ENCODE assay signal across 24 cellular contexts in the genomic region with DNA sequence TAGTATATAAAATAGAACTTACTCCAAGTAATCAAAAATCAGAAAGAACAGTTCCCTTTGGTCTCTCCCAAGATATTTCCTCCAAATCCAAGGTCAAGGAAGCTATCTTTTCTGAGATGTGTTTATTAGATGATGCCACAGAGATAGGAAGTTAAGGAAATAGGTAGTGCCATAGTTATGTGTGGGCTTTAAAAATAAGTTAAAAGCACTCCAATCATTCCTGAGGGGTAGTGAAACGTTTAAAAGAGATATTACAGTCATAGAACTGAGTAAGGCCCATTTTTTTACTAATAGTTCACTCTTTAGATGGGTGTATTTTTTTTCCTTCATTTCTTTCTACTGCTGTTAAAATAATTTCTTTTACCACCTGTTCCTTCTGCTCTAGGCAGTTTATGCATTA.
DNase-seq lines count a peak whose midpoint lies in the region; ATAC-seq and TF ChIP-seq lines count a peak whose summit lies in the region.
"Had no signal": no experiment of that assay in that cellular context is flagged by ENCODE, and none has a peak within 500 bp of the region (broad histone marks: within the 10 kb centered on the region; RNA-seq: fewer than 3 reads in every experiment).

No MANE protein-coding gene starts in this region.

- H2AK5ac ChIP-seq in IMR-90 (ENCODE audit: low read depth, low read length): no peak overlapping the region

- no peak overlapping the region for H2BK15ac ChIP-seq in IMR-90 (ENCODE audit: low read depth, low read length)

- H3K14ac ChIP-seq in IMR-90 (replicated peaks; ENCODE audit: low read depth, low read length): no peak overlapping the region

- H3K79me1 ChIP-seq in IMR-90 (ENCODE audit: low read depth in 1 of 2, low read length in 2 of 2): no peaks in the 10 kb centered on the region

- peak overlapping the region; percentile 49; the same call in 1 of the 2 replicates for H3K27ac ChIP-seq in IMR-90 (ENCODE audit: insufficient read depth, low read length)
- no peak overlapping the region for H3K27ac ChIP-seq in tibial artery
- H3K27ac ChIP-seq: BLaER1, SJCRH30 had no signal

- H3K56ac ChIP-seq in IMR-90 (ENCODE audit: extremely low read depth, insufficient read depth, low read length): no peak overlapping the region

- ATAC-seq in IMR-90 (ENCODE audit: low read depth): no peak
- ATAC-seq in stimulated activated naive CD8-positive, alpha-beta T cell treated with anti-CD3 and anti-CD28 coated beads, Interleukin-15, Interleukin-2, amounts not matched to agents 100 U/mL and 50 U/mL, for 24 hours: no peak
- ATAC-seq: GM23338, HepG2, K562 had no signal

- TF ChIP-seq RAD21 in IMR-90 (IDR thresholded peaks at IDR 0.05; ENCODE audit: low read length): no peak

- H3K23ac ChIP-seq in IMR-90 (ENCODE audit: low read depth, low read length): no peak overlapping the region

- CTCF ChIA-PET in IMR-90 (lab: Yijun Ruan, JAX): no interaction called here

- DNase-seq in ACHN: peak; percentile 60
- no peak for DNase-seq in IMR-90
- DNase-seq in adipocyte (ENCODE audit: low read depth): no peak
- peak; percentile 80 for DNase-seq in kidney glomerular epithelial cell (lab: John Stamatoyannopoulos, UW)
- DNase-seq in tibial artery: no peak
- DNase-seq in GDM1 (lab: John Stamatoyannopoulos, UW): no peak
- DNase-seq in stimulated activated naive CD8-positive, alpha-beta T cell treated with anti-CD3 and anti-CD28 coated beads, Interleukin-15, Interleukin-2, amounts not matched to agents 100 U/mL and 50 U/mL, for 24 hours: no peak
- DNase-seq in Ammon's horn (ENCODE audit: low spot score): no peak
- DNase-seq: 8988T; CD4-positive, CD25-positive, alpha-beta regulatory T cell; H9; Kasumi-1; MG63; NCI-H146; NCI-H1930; NCI-H446; NCI-H524 treated with DMSO at 0.1 percent for 48 hours; NCI-H774; SJCRH30 had no signal

- no peak overlapping the region for H2AFZ ChIP-seq in IMR-90 (replicated peaks; ENCODE audit: low read length, poor library complexity)
- H2AFZ ChIP-seq: GM23338 had no signal

- dilution Hi-C loops in IMR-90 (cut with HindIII; ENCODE audit: low sequenced_read_pairs, unreplicated experiment): no loop called here

- POLR2A ChIA-PET in IMR-90 (lab: Charles Lee; ENCODE audit: unreplicated experiment): no interaction called here

- no peaks in the 10 kb centered on the region for H4K20me1 ChIP-seq in IMR-90 (ENCODE audit: insufficient read depth, low read length)
- H4K20me1 ChIP-seq: BLaER1 had no signal

- no peaks in the 10 kb centered on the region for H3K9me1 ChIP-seq in IMR-90 (ENCODE audit: insufficient read depth, low read length)

- H4K5ac ChIP-seq in IMR-90 (ENCODE audit: low read depth, low read length): no peak overlapping the region

- peak overlapping the region; percentile 35; the same call in 1 of the 2 replicates for H2BK120ac ChIP-seq in IMR-90 (ENCODE audit: low read depth, low read length)

- H3K4me3 ChIP-seq in IMR-90 (ENCODE audit: insufficient read depth, low read depth, low read length) (no peak overlapping the region), adipocyte (ENCODE audit: low read length) (peak overlapping the region; percentile 48), tibial artery (no peak overlapping the region)
- H3K4me3 ChIP-seq: BLaER1, GM12878, GM23338, K562, MG63, SJCRH30 had no signal

- whole genome bisulfite sequencing in IMR-90 (ENCODE audit: extremely low coverage in 2 of 2, insufficient read length in 1 of 2), 2 experiments: no CpG with 5 or more reads among the region's 1 CpG

- no TSS peak for BruUV-seq in IMR-90 (replicated peaks; lab: Mats Ljungman, UMichigan)

- no peak overlapping the region for H4K8ac ChIP-seq in IMR-90 (ENCODE audit: low read depth in 2 of 2, low read length in 2 of 2)

- peak overlapping the region; percentile 75 for H2BK5ac ChIP-seq in IMR-90 (ENCODE audit: low read depth, low read length, poor library complexity, severe bottlenecking)

- H2AK9ac ChIP-seq in IMR-90 (replicated peaks; ENCODE audit: low read depth, low read length, poor library complexity): no peak overlapping the region

- H3K9me3 ChIP-seq in IMR-90 (ENCODE audit: control insufficient read depth, insufficient read depth, low read length) (no peaks in the 10 kb centered on the region), adipocyte (ENCODE audit: control insufficient read depth, low read length) (no peaks in the 10 kb centered on the region), tibial artery (no peaks in the 10 kb centered on the region)
- H3K9me3 ChIP-seq: BLaER1, MG63, SJCRH30 had no signal

- H3K27me3 ChIP-seq in IMR-90 (ENCODE audit: control insufficient read depth, insufficient read depth, low read length): no peaks in the 10 kb centered on the region
- no peaks in the 10 kb centered on the region for H3K27me3 ChIP-seq in adipocyte (replicated peaks; ENCODE audit: control insufficient read depth, insufficient read depth, low read length)
- no peaks in the 10 kb centered on the region for H3K27me3 ChIP-seq in tibial artery
- H3K27me3 ChIP-seq: BLaER1, MG63, SJCRH30 had no signal

- in situ Hi-C loops in ACHN (cut with HindIII; ENCODE audit: low pct_ligation_motif_present, low pct_unique_long_range_greater_than_20kb, low sequenced_read_pairs) (no loop called here), IMR-90 (cut with MboI; ENCODE audit: low sequenced_read_pairs) (no loop called here)

- no peak overlapping the region for H4K91ac ChIP-seq in IMR-90 (ENCODE audit: insufficient read depth, low read depth, low read length)

- TF ChIP-seq POLR2A in IMR-90 (IDR thresholded peaks at IDR 0.05; ENCODE audit: low read depth, low read length): no peak

- H3K4me1 ChIP-seq in IMR-90 (ENCODE audit: control insufficient read depth, insufficient read depth, low read length) (peaks cover 4% of the 10 kb centered on the region; the same call in 1 of the 2 replicates), adipocyte (ENCODE audit: control insufficient read depth, insufficient read depth, low read length) (peaks cover 28% of the 10 kb centered on the region), tibial artery (peaks cover 0 to 16% (median 5%) of the 10 kb centered on the region in 4 donors)
- H3K4me1 ChIP-seq: BLaER1, SJCRH30 had no signal

- TF ChIP-seq CTCF in IMR-90 (conservative IDR thresholded peaks at IDR 0.05; ENCODE audit: low read depth, low read length) (no peak), tibial artery (IDR thresholded peaks at IDR 0.05) (no peak)

- H3K4ac ChIP-seq in IMR-90 (ENCODE audit: low read depth, low read length): peak overlapping the region; percentile 37; the same call in 1 of the 2 replicates

- H3K36me3 ChIP-seq in IMR-90 (ENCODE audit: control insufficient read depth, insufficient read depth, low read length): no peaks in the 10 kb centered on the region
- no peaks in the 10 kb centered on the region for H3K36me3 ChIP-seq in adipocyte (ENCODE audit: control insufficient read depth, insufficient read depth, low read length, severe bottlenecking)
- H3K36me3 ChIP-seq in tibial artery: no peaks in the 10 kb centered on the region
- H3K36me3 ChIP-seq: BLaER1, MG63, SJCRH30 had no signal

- peak overlapping the region; percentile 42; the same call in 1 of the 2 replicates for H3K4me2 ChIP-seq in IMR-90 (ENCODE audit: low read depth, low read length)
- H3K4me2 ChIP-seq: BLaER1, GM23338 had no signal

- H3K9ac ChIP-seq in IMR-90 (ENCODE audit: low read depth, low read length) (no peak overlapping the region), adipocyte (ENCODE audit: low read length) (no peak overlapping the region)
- H3K9ac ChIP-seq: BLaER1 had no signal

- H2BK20ac ChIP-seq in IMR-90 (ENCODE audit: low read depth, low read length): peak overlapping the region; percentile 51; the same call in 1 of the 2 replicates

- intact Hi-C loops in IMR-90 (cut with micrococcal nuclease): no loop called here
- intact Hi-C loops in tibial artery (cut with DNase I; ENCODE audit: low total_unique reads): no loop called here

- H3K18ac ChIP-seq in IMR-90 (ENCODE audit: low read depth, low read length): peak overlapping the region; percentile 61

TF ChIP-seq in IMR-90, 13 proteins besides CTCF, POLR2A, EP300 and RAD21:
- TF ChIP-seq CEBPB (IDR thresholded peaks at IDR 0.05; ENCODE audit: low read depth, low read length) (no peak), NFE2L2 (IDR thresholded peaks at IDR 0.05; ENCODE audit: low read depth, low read length) (no peak), RCOR1 (IDR thresholded peaks at IDR 0.05; ENCODE audit: insufficient replicate concordance, low read length) (no peak), MAFK (IDR thresholded peaks at IDR 0.05; ENCODE audit: low read depth, low read length) (no peak), BHLHE40 (IDR thresholded peaks at IDR 0.05; ENCODE audit: low read depth, low read length) (no peak), SMC3 (IDR thresholded peaks at IDR 0.05; ENCODE audit: low read depth, low read length) (no peak), FOS (IDR thresholded peaks at IDR 0.05; ENCODE audit: low read depth, low read length) (no peak), RFX5 (IDR thresholded peaks at IDR 0.05; ENCODE audit: low read depth, low read length) (no peak), CHD1 (IDR thresholded peaks at IDR 0.05; ENCODE audit: low read depth, low read length) (no peak), MAZ (IDR thresholded peaks at IDR 0.05; ENCODE audit: borderline replicate concordance, low read depth, low read length) (no peak), MXI1 (IDR thresholded peaks at IDR 0.05; ENCODE audit: borderline replicate concordance, low read depth, low read length) (no peak)
- TF ChIP-seq, protein P1, sequence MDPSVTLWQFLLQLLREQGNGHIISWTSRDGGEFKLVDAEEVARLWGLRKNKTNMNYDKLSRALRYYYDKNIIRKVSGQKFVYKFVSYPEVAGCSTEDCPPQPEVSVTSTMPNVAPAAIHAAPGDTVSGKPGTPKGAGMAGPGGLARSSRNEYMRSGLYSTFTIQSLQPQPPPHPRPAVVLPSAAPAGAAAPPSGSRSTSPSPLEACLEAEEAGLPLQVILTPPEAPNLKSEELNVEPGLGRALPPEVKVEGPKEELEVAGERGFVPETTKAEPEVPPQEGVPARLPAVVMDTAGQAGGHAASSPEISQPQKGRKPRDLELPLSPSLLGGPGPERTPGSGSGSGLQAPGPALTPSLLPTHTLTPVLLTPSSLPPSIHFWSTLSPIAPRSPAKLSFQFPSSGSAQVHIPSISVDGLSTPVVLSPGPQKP (IDR thresholded peaks at IDR 0.05; ENCODE audit: borderline replicate concordance, low read depth, low read length): no peak
- TF ChIP-seq, protein P2, sequence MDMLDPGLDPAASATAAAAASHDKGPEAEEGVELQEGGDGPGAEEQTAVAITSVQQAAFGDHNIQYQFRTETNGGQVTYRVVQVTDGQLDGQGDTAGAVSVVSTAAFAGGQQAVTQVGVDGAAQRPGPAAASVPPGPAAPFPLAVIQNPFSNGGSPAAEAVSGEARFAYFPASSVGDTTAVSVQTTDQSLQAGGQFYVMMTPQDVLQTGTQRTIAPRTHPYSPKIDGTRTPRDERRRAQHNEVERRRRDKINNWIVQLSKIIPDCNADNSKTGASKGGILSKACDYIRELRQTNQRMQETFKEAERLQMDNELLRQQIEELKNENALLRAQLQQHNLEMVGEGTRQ (IDR thresholded peaks at IDR 0.05; ENCODE audit: low read depth, low read length): no peak

Comparison
In these comparisons a context has a peak if more than half of its experiments do, and no peak if none do; other contexts are left out.
1. DNase-seq: peak in ACHN (single experiment) and kidney glomerular epithelial cell (single experiment); none in IMR-90 (single experiment), adipocyte (single experiment), tibial artery (0 of 2), GDM1 (single experiment), stimulated activated naive CD8-positive, alpha-beta T cell treated with anti-CD3 and anti-CD28 coated beads, Interleukin-15, Interleukin-2, amounts not matched to agents 100 U/mL and 50 U/mL, for 24 hours (single experiment) and Ammon's horn (single experiment).